In the genomic region with DNA sequence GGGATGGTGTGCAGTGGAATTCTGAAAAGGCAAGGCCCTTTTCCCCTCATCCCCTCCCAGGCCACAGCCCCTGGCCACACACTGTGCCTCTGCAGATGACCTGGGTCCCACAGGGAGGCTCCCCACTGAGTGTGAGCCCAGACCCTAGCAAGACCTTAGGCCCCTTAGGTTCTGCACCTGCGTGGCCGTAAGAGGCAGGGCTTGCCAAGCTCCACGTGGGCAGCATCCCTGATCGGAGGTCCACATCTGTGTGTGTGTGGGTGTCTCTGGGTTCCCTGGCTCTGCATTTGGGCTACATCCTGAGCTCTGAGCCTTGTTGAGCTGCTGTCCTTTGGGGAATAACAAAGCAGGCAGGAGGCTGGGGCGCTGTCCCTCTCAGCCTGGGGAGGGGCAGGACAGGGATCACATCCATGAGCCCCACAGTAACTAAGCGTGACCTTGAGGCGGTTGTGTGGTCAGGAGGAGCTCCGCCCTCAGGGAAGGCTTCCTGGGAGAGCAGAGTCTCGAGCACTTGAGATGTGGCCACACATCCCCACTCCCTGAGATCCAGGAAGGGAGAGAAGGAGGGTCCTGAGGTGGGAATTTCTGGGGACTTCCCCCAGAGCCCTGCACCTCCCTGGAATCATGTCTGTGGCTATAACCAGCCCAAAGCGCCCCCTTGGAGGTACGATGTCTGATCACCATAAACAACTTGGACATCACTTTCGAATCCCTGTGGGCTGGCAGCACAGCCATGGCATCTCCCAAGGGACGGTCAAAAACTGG, we compare ENCODE assay signal across 11 cellular contexts.
DNase-seq lines count a peak whose midpoint lies in the region; ATAC-seq and TF ChIP-seq lines count a peak whose summit lies in the region.
"Had no signal": no experiment of that assay in that cellular context is flagged by ENCODE, and none has a peak within 500 bp of the region (broad histone marks: within the 10 kb centered on the region; RNA-seq: fewer than 3 reads in every experiment).

No MANE protein-coding gene starts in this region.

- H4K20me1 ChIP-seq in PC-9 (ENCODE audit: insufficient read depth) = no peaks in the 10 kb centered on the region

- H3K9me3 Mint-ChIP-seq in endothelial cell (ENCODE audit: unreplicated experiment) = no peaks in the 10 kb centered on the region

- H3K4me1 ChIP-seq in PC-9 (replicated peaks; ENCODE audit: insufficient read depth) (peaks cover 66% of the 10 kb centered on the region), esophagus (ENCODE audit: control insufficient read depth in 2 of 2, insufficient read depth in 2 of 2, low read length in 1 of 2) (peaks cover 43 to 48% of the 10 kb centered on the region in 2 donors), ovary (ENCODE audit: insufficient read depth) (peaks cover 39% of the 10 kb centered on the region)

- H3K4me2 ChIP-seq in PC-9 = peak overlapping the region; percentile 43

- H3K36me3 ChIP-seq in PC-9 (ENCODE audit: low read depth) (no peaks in the 10 kb centered on the region), esophagus (ENCODE audit: control insufficient read depth in 2 of 2, insufficient read depth in 2 of 2, low read length in 1 of 2) (peaks cover 4 to 16% of the 10 kb centered on the region in 2 donors), ovary (no peaks in the 10 kb centered on the region)

- ATAC-seq in GM19397 (IDR thresholded peaks at IDR 0.05; ENCODE audit: unreplicated experiment) = no peak

- peaks cover 35% of the 10 kb centered on the region for H3K4me1 Mint-ChIP-seq in endothelial cell (ENCODE audit: unreplicated experiment)

- no peak for TF ChIP-seq POLR2A in ovary (IDR thresholded peaks at IDR 0.05)

- POLR2A ChIA-PET in PC-9 (lab: Charles Lee; ENCODE audit: unreplicated experiment) = interaction anchor here (0.6 kb wide), 4 partner anchors 37 to 147 kb away, joined by 3 to 23 read pairs (median 3); no protein-coding TSS in a partner anchor

- TF ChIP-seq CTCF in C4-2B (conservative IDR thresholded peaks at IDR 0.05) (no peak), PC-9 (conservative IDR thresholded peaks at IDR 0.05) (no peak), ovary (IDR thresholded peaks at IDR 0.05) (no peak), endothelial cell (IDR thresholded peaks at IDR 0.05; ENCODE audit: unreplicated experiment) (no peak)

- no peak overlapping the region for H3K4me3 Mint-ChIP-seq in endothelial cell (ENCODE audit: unreplicated experiment)

- peaks cover 32% of the 10 kb centered on the region for H3F3A ChIP-seq in PC-9 (ENCODE audit: insufficient read depth, low read depth)

- H3K27me3 Mint-ChIP-seq in endothelial cell (ENCODE audit: unreplicated experiment) = peaks cover 11% of the 10 kb centered on the region

- H3K36me3 Mint-ChIP-seq in endothelial cell (ENCODE audit: low read depth, unreplicated experiment) = peaks cover 5% of the 10 kb centered on the region

- H3K27me3 ChIP-seq in PC-9 (ENCODE audit: insufficient read depth, low read depth) (no peaks in the 10 kb centered on the region), esophagus (ENCODE audit: control insufficient read depth in 1 of 2, insufficient read depth in 2 of 2, low read length in 2 of 2) (no peaks in the 10 kb centered on the region), ovary (no peaks in the 10 kb centered on the region)

- CTCF ChIA-PET in PC-9 (lab: Charles Lee) = interaction anchor here (0.5 kb wide), 1 partner anchor 88 kb away, joined by 3 read pairs; no protein-coding TSS in a partner anchor

- H3K27ac ChIP-seq in C4-2B = peak overlapping the region; percentile 72
- peak overlapping the region; percentile 27 for H3K27ac ChIP-seq in PC-9
- H3K27ac ChIP-seq in esophagus (ENCODE audit: low read depth in 2 of 2, low read length in 1 of 2) = peak overlapping the region; percentile 82 to 86
- H3K27ac ChIP-seq in ovary = peak overlapping the region; percentile 61 to 90

- H3K9me3 ChIP-seq in PC-9 (ENCODE audit: insufficient read depth, low read depth) (no peaks in the 10 kb centered on the region), esophagus (ENCODE audit: control insufficient read depth in 2 of 2, insufficient read depth in 1 of 2, low read depth in 1 of 2, low read length in 1 of 2) (no peaks in the 10 kb centered on the region), ovary (no peaks in the 10 kb centered on the region)

- peaks cover 12% of the 10 kb centered on the region; the same call in 1 of the 2 replicates for H3K79me2 ChIP-seq in PC-9 (ENCODE audit: low read depth)

- H3K9me2 ChIP-seq in PC-9 (ENCODE audit: insufficient read depth) = no peaks in the 10 kb centered on the region

- TF ChIP-seq EP300 in ovary (IDR thresholded peaks at IDR 0.05) = no peak

- BruUV-seq in PC-9 (replicated peaks; lab: Mats Ljungman, UMichigan) = no TSS peak

- DNase-seq in PC-9 (no peak), ovary (peak; percentile 48 to 61 (median 54)), endothelial cell (ENCODE audit: low spot score) (no peak), amniotic stem cell (lab: John Stamatoyannopoulos, UW) (no peak), foreskin melanocyte (no peak)
- DNase-seq: DND-41; NCI-H1092; stimulated activated CD4-positive, alpha-beta T cell treated with anti-CD3 and anti-CD28 coated beads, Interleukin-1b, Interleukin-23, amount 100 ng/mL, for 48 hours had no signal

- intact Hi-C loops in PC-9 (cut with micrococcal nuclease; ENCODE audit: unreplicated experiment) = no loop called here
- intact Hi-C loops in ovary (cut with DNase I) = loop anchor here in 1 of 4 donors (5.0 kb wide), 1 partner anchor 33 kb away; no protein-coding TSS in a partner anchor

- H2AFZ ChIP-seq in PC-9 = no peak overlapping the region

- H3K27ac Mint-ChIP-seq in endothelial cell (ENCODE audit: unreplicated experiment) = no peak overlapping the region

- H3K4me3 ChIP-seq in PC-9 (no peak overlapping the region), esophagus (ENCODE audit: low read depth in 1 of 2, low read length in 2 of 2) (no peak overlapping the region), ovary (no peak overlapping the region)

- 73 to 78% methylated on average over 13 of the region's 13 CpGs for WGBS in esophagus, 2 donors
- 42 to 54% (median 43%) methylated on average over 12 to 13 of the region's 13 CpGs for WGBS in ovary, 3 donors

Comparison
In these comparisons a context has a peak if more than half of its experiments do, and no peak if none do; other contexts are left out.
1. H3K27ac ChIP-seq: peak in every context shown above with its lines; median percentile 84 in esophagus; 76 in ovary; 72 in C4-2B; 27 in PC-9.
2. DNase-seq: peak in ovary (5 of 5); none in PC-9 (0 of 2), endothelial cell (single experiment), amniotic stem cell (single experiment) and foreskin melanocyte (single experiment).